18 cellular contexts compared by ENCODE assay signal in the genomic region with DNA sequence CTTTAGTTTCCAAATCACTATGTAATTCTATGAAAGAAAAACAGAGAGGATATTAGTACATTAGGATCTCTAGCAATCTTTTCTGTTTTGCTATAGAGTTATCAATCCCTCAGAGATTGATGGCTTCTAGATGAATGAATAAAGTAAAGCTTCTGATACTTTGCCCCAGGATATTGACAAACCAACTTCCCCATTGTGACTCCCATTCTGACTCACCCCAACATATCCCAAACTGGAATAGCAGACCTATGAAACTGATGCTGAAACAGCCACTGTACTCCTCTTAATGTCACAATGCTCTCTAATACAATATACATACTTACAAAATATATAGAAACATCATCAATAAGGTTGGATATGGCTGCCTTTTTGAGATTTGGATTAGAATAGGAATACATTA.
"Had no signal": no experiment of that assay in that cellular context is flagged by ENCODE, and none has a peak within 500 bp of the region (broad histone marks: within the 10 kb centered on the region; RNA-seq: fewer than 3 reads in every experiment).

No MANE protein-coding gene starts in this region.

- H3K4me1 ChIP-seq: adrenal gland, right lobe of liver, tibial nerve had no signal

- H3K9me3 ChIP-seq: adrenal gland, neutrophil, right lobe of liver, tibial nerve had no signal

- H3K27me3 ChIP-seq: adrenal gland, neutrophil, right lobe of liver, tibial nerve had no signal

- ATAC-seq: left colon; right lobe of liver; stimulated activated naive B cell treated with anti-CD40 and anti-IgM and Interleukin-4, amounts not matched to agents 10 μg/mL and 1 μg/mL and 100 μg/mL, for 72 hours had no signal

- H3K27ac ChIP-seq: adrenal gland, neutrophil, right lobe of liver, tibial nerve had no signal

- H3K4me3 ChIP-seq: adrenal gland, lung, right lobe of liver, tibial nerve had no signal

- H3K36me3 ChIP-seq: adrenal gland, neutrophil, right lobe of liver, tibial nerve had no signal

- DNase-seq: activated B cell treated with CpG ODN at 0.5 μM for 24 hours; activated CD4-positive, alpha-beta T cell treated with anti-CD3 and anti-CD28 coated beads, Interleukin-2, amount 10 ng/mL, durations not matched to agents 24 days and 14 days; activated CD8-positive, alpha-beta memory T cell treated with anti-CD3 and anti-CD28 coated beads for 24 hours; activated naive CD4-positive, alpha-beta T cell treated with anti-CD3 and anti-CD28 coated beads, Interleukin-2, amount 50 U/mL, for 16 hours; activated T-cell treated with anti-CD3 and anti-CD28 coated beads for 4 hours; adrenal gland; central memory CD4-positive, alpha-beta T cell; cortex of kidney; effector CD8-positive, alpha-beta T cell; immature natural killer cell; left colon; naive B cell; right lobe of liver; stimulated activated CD4-positive, alpha-beta T cell treated with anti-CD3 and anti-CD28 coated beads, Interleukin-1b, Interleukin-23, amount 100 ng/mL, for 48 hours; stimulated activated naive B cell treated with anti-CD40 and anti-IgM and Interleukin-4, amounts not matched to agents 10 μg/mL and 1 μg/mL and 100 μg/mL, for 72 hours had no signal
